26 cellular contexts compared by ENCODE assay signal in the genomic region with DNA sequence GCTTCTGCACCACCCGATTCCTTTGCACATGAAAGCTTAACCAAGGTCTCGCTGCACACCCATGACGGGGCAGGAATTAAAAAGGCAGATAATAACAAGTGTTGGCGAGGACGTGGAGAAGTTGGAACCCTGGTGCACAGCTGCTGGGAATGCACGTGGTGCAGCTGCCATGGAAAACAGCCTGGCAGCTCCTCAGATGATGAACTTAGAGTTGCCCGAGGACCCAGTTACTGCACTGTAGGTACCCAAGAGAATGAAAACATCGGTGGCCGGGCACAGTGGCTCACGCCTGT.
"Had no signal": no experiment of that assay in that cellular context is flagged by ENCODE, and none has a peak within 500 bp of the region (broad histone marks: within the 10 kb centered on the region; RNA-seq: fewer than 3 reads in every experiment).

No MANE protein-coding gene starts in this region.

- H3K36me3 ChIP-seq: left ventricle myocardium inferior, neutrophil had no signal

- DNase-seq: activated CD4-positive, alpha-beta memory T cell treated with anti-CD3 and anti-CD28 coated beads, Interleukin-2, amount 10 ng/mL, durations not matched to agents 7 days and 5 days; activated CD4-positive, alpha-beta T cell treated with anti-CD3 and anti-CD28 coated beads for 1 hour; activated CD4-positive, alpha-beta T cell treated with anti-CD3 and anti-CD28 coated beads, Interleukin-2, amount 10 ng/mL, durations not matched to agents 7 days and 5 days; activated CD8-positive, alpha-beta memory T cell treated with anti-CD3 and anti-CD28 coated beads, Interleukin-2, amount 50 U/mL, for 48 hours; activated gamma-delta T cell; activated naive CD4-positive, alpha-beta T cell treated with anti-CD3 and anti-CD28 coated beads, Interleukin-2, amount 10 ng/mL, durations not matched to agents 7 days and 5 days; activated T-cell treated with anti-CD3 and anti-CD28 coated beads, Interleukin-2, amount 50 U/mL, for 24 hours; amygdala; dorsolateral prefrontal cortex; effector memory CD4-positive, alpha-beta T cell; islet precursor cell; left ventricle myocardium inferior; mucosa of descending colon; nephron progenitor cell; stimulated activated CD4-positive, alpha-beta T cell treated with anti-CD3 and anti-CD28 coated beads, Interleukin-12 subunit alpha, Interleukin-12 subunit beta, amount 100 ng/mL, for 4 hours; stimulated activated CD4-positive, alpha-beta T cell treated with anti-CD3 and anti-CD28 coated beads, Interleukin-4, amount 100 ng/mL, for 24 hours; T-helper 17 cell; T1000; trophoblast cell had no signal

- H3K27ac ChIP-seq: hepatocyte, neutrophil had no signal

- H3K4me2 ChIP-seq: hepatocyte had no signal

- H3K9me3 ChIP-seq: left ventricle myocardium inferior, mucosa of descending colon, neutrophil had no signal

- ATAC-seq: mucosa of descending colon; sciatic nerve; stimulated activated effector memory CD8-positive, alpha-beta T cell treated with anti-CD3 and anti-CD28 coated beads, Interleukin-12 subunit alpha, Interleukin-12 subunit beta, amount 100 ng/mL, for 72 hours; T-helper 17 cell had no signal

- H3K27me3 ChIP-seq: hepatocyte had no signal

- H3K4me3 ChIP-seq: coronary artery, dorsolateral prefrontal cortex, hepatocyte, left ventricle myocardium inferior, lung, mucosa of descending colon, skin epidermis had no signal

- H2AFZ ChIP-seq: hepatocyte had no signal
